16 cellular contexts compared by ENCODE assay signal in the genomic region with DNA sequence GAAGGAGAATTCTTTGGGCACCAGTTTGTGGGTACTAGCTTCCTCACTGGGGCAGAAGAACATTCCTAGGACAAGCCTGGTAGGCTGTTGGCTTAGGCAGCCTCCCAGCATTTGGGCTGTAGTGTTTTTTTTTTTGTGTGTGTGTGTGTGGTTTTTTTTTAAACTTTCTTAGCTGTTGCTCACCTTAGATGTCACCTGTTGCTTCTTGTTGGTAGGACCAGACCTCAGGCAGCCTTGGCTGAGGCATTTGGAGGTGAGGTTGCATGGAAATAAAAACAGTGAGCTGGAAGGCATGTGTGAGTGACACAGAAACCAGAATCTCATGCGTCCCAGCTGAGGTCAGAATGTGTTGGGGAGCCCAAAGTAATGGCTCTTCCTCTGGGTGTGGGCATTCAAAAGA. TPM values are rescaled to one million over a fixed set of nuclear protein-coding genes. Genes with fewer than 3 reads are reported as not detected.
A peak's percentile ranks its signal among the peaks of the same experiment; 100 is the strongest.
DNase-seq lines count a peak whose midpoint lies in the region; ATAC-seq and TF ChIP-seq lines count a peak whose summit lies in the region.
"Had no signal": no experiment of that assay in that cellular context is flagged by ENCODE, and none has a peak within 500 bp of the region (broad histone marks: within the 10 kb centered on the region; RNA-seq: fewer than 3 reads in every experiment).

No MANE protein-coding gene starts in this region.

- CTCF ChIA-PET in naive thymus-derived CD4-positive, alpha-beta T cell (lab: Charles Lee), result interaction anchor here (0.6 kb wide), 2 partner anchors 13 to 231 kb away, joined by 3 read pairs; no protein-coding TSS in a partner anchor

- no peaks in the 10 kb centered on the region for H3K36me3 ChIP-seq in adrenal gland (replicated peaks in 1 of 2)
- H3K36me3 ChIP-seq in naive thymus-derived CD4-positive, alpha-beta T cell (ENCODE audit: control insufficient read depth in 2 of 3, insufficient read depth in 3 of 3, low read length in 3 of 3), result peaks cover 0 to 72% (median 4%) of the 10 kb centered on the region in 3 experiments

- H3K4me3 ChIP-seq in adrenal gland, result no peak overlapping the region
- H3K4me3 ChIP-seq in naive thymus-derived CD4-positive, alpha-beta T cell (ENCODE audit: low read length), result no peak overlapping the region

- H3K27ac ChIP-seq in adrenal gland, result no peak overlapping the region
- no peak overlapping the region for H3K27ac ChIP-seq in naive thymus-derived CD4-positive, alpha-beta T cell (ENCODE audit: low read depth, low read length)
- peak overlapping the region; percentile 32 for H3K27ac ChIP-seq in substantia nigra (ENCODE audit: low read depth, low read length, poor library complexity, severe bottlenecking)

- TF ChIP-seq CTCF in adrenal gland (IDR thresholded peaks at IDR 0.05), result no peak

- no peak overlapping the region for H3K4me3 Mint-ChIP-seq in activated naive CD8-positive, alpha-beta T cell
- no peak overlapping the region for H3K4me3 Mint-ChIP-seq in activated naive CD8-positive, alpha-beta T cell treated with anti-CD3 and anti-CD28 coated beads for 36 hours
- H3K4me3 Mint-ChIP-seq in naive thymus-derived CD4-positive, alpha-beta T cell, result no peak overlapping the region
- H3K4me3 Mint-ChIP-seq: H9 had no signal

- H3K9me3 Mint-ChIP-seq in activated naive CD8-positive, alpha-beta T cell (ENCODE audit: low read depth), result no peaks in the 10 kb centered on the region
- H3K9me3 Mint-ChIP-seq in activated naive CD8-positive, alpha-beta T cell treated with anti-CD3 and anti-CD28 coated beads for 36 hours, result no peaks in the 10 kb centered on the region
- H3K9me3 Mint-ChIP-seq in naive thymus-derived CD4-positive, alpha-beta T cell, result peaks cover 0 to 2% (median 0%) of the 10 kb centered on the region in 11 donors
- H3K9me3 Mint-ChIP-seq: H9 had no signal

- TF ChIP-seq POLR2A in adrenal gland (IDR thresholded peaks at IDR 0.05), result no peak

- H3K4me1 ChIP-seq in adrenal gland (replicated peaks in 1 of 2), result peaks cover 0 to 7% of the 10 kb centered on the region in 2 donors
- no peaks in the 10 kb centered on the region for H3K4me1 ChIP-seq in naive thymus-derived CD4-positive, alpha-beta T cell (ENCODE audit: control insufficient read depth in 2 of 2, insufficient read depth in 2 of 2, low read length in 2 of 2)

- ATAC-seq in naive thymus-derived CD4-positive, alpha-beta T cell, result no peak
- ATAC-seq: HepG2, PC-3 had no signal

- intact Hi-C loops in adrenal gland (cut with DNase I), result no loop called here
- intact Hi-C loops in naive thymus-derived CD4-positive, alpha-beta T cell (cut with micrococcal nuclease), result loop anchor here in 1 of 2 donors (5.0 kb wide), 1 partner anchor 64 kb away; no protein-coding TSS in a partner anchor

- no peaks in the 10 kb centered on the region for H3K9me3 ChIP-seq in adrenal gland (replicated peaks in 1 of 3)
- no peaks in the 10 kb centered on the region for H3K9me3 ChIP-seq in naive thymus-derived CD4-positive, alpha-beta T cell (ENCODE audit: control insufficient read depth in 2 of 3, low read length in 3 of 3)

- DNase-seq in activated naive CD8-positive, alpha-beta T cell treated with anti-CD3 and anti-CD28 coated beads for 36 hours, result no peak
- DNase-seq in adrenal gland (peak in 4 of 7 donors; percentile 6 to 24 (median 12)), substantia nigra (lab: John Stamatoyannopoulos, UW) (no peak), iPS-NIHi7 (ENCODE audit: extremely low spot score) (no peak), NCI-H187 (lab: John Stamatoyannopoulos, UW) (no peak), UCSD-AML1 (lab: John Stamatoyannopoulos, UW; ENCODE audit: unreplicated experiment) (no peak)
- DNase-seq in naive thymus-derived CD4-positive, alpha-beta T cell, result no peak
- DNase-seq: DMS 273 treated with DMSO at 0.1 percent for 48 hours, H9, MM.1S, NCI-H1105 treated with DMSO at 0.1 percent for 48 hours, NCI-H187 treated with DMSO at 0.1 percent for 48 hours, NCI-H446, PC-3 had no signal

- peaks cover 4% of the 10 kb centered on the region for H3K4me1 Mint-ChIP-seq in activated naive CD8-positive, alpha-beta T cell (ENCODE audit: low read depth)
- peaks cover 14% of the 10 kb centered on the region for H3K4me1 Mint-ChIP-seq in activated naive CD8-positive, alpha-beta T cell treated with anti-CD3 and anti-CD28 coated beads for 36 hours
- peaks cover 8 to 54% (median 25%) of the 10 kb centered on the region in 7 donors for H3K4me1 Mint-ChIP-seq in naive thymus-derived CD4-positive, alpha-beta T cell

- no peaks in the 10 kb centered on the region for H3K27me3 ChIP-seq in adrenal gland
- no peaks in the 10 kb centered on the region for H3K27me3 ChIP-seq in naive thymus-derived CD4-positive, alpha-beta T cell (ENCODE audit: control insufficient read depth in 2 of 2, insufficient read depth in 2 of 2, low read length in 2 of 2)

- 85 to 100% (median 97%) methylated on average over 1 of the region's 1 CpG for WGBS in adrenal gland, 4 donors

- no peaks in the 10 kb centered on the region for H3K27me3 Mint-ChIP-seq in activated naive CD8-positive, alpha-beta T cell
- no peaks in the 10 kb centered on the region for H3K27me3 Mint-ChIP-seq in activated naive CD8-positive, alpha-beta T cell treated with anti-CD3 and anti-CD28 coated beads for 36 hours
- H3K27me3 Mint-ChIP-seq in naive thymus-derived CD4-positive, alpha-beta T cell, result no peaks in the 10 kb centered on the region

- H3K36me3 Mint-ChIP-seq in activated naive CD8-positive, alpha-beta T cell, result peaks cover 4% of the 10 kb centered on the region
- peaks cover 13% of the 10 kb centered on the region for H3K36me3 Mint-ChIP-seq in activated naive CD8-positive, alpha-beta T cell treated with anti-CD3 and anti-CD28 coated beads for 36 hours
- peaks cover 4 to 39% (median 9%) of the 10 kb centered on the region in 5 donors for H3K36me3 Mint-ChIP-seq in naive thymus-derived CD4-positive, alpha-beta T cell

- POLR2A ChIA-PET in naive thymus-derived CD4-positive, alpha-beta T cell (lab: Charles Lee), result interaction anchor here (0.8 to 0.9 kb wide), 2 partner anchors 15 to 51 kb away, joined by 3 to 4 read pairs; no protein-coding TSS in a partner anchor

- peak overlapping the region; percentile 52 for H3K27ac Mint-ChIP-seq in activated naive CD8-positive, alpha-beta T cell
- H3K27ac Mint-ChIP-seq in activated naive CD8-positive, alpha-beta T cell treated with anti-CD3 and anti-CD28 coated beads for 36 hours, result no peak overlapping the region
- H3K27ac Mint-ChIP-seq in naive thymus-derived CD4-positive, alpha-beta T cell, result peak overlapping the region in 6 of 9 donors; percentile 21 to 80 (median 62)
- H3K27ac Mint-ChIP-seq: H9 had no signal

RNA-seq across cellular contexts. Expression of gene AMPD3, which starts 21.3 kb away (rescaled TPM):
- 10 to 100 TPM; 20.2 to 20.7 TPM for total RNA-seq in activated naive CD8-positive, alpha-beta T cell treated with anti-CD3 and anti-CD28 coated beads for 36 hours
- total RNA-seq in adrenal gland, result 10 to 100 TPM; 16.9 to 64.1 (median 45.7) TPM
- polyA plus RNA-seq in adrenal gland, result 10 to 100 TPM; 16.5 to 26.0 (median 18.7) TPM
- total RNA-seq in naive thymus-derived CD4-positive, alpha-beta T cell, result 10 to 100 TPM; 23.9 to 35.1 (median 30.4) TPM
- 10 to 100 TPM; 12.9 to 17.8 TPM for polyA plus RNA-seq in naive thymus-derived CD4-positive, alpha-beta T cell

Comparison
In these comparisons a context has a peak if more than half of its experiments do, and no peak if none do; other contexts are left out.
1. DNase-seq: peak in adrenal gland (4 of 7); none in activated naive CD8-positive, alpha-beta T cell treated with anti-CD3 and anti-CD28 coated beads for 36 hours (single experiment), naive thymus-derived CD4-positive, alpha-beta T cell (0 of 9), substantia nigra (0 of 49), iPS-NIHi7 (single experiment), NCI-H187 (0 of 2) and UCSD-AML1 (single experiment).